ENCODE assay signal across 12 cellular contexts in the genomic region with DNA sequence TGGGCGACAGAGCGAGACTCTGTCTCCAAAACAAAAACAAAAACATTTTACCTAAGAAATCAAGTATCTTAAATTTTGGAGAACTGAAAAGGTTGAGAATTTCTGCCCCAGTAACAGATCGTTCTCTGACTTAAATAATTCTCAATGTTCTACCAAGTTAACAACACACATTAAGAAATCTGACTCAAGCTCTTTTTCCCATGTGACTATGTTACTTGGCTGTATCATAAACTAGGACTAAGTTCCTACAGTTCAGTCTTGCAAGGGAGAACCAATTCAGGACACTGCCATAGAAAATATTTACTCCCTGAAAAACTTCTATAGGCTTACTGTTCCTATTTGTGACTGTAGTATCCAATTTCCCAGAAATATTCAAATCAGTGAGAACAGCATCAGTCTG.
"Had no signal": no experiment of that assay in that cellular context is flagged by ENCODE, and none has a peak within 500 bp of the region (broad histone marks: within the 10 kb centered on the region; RNA-seq: fewer than 3 reads in every experiment).

No MANE protein-coding gene starts in this region.

- H3K4me3 ChIP-seq: sigmoid colon, upper lobe of right lung had no signal

- H3K27ac ChIP-seq: parathyroid adenoma, sigmoid colon, upper lobe of right lung had no signal

- H3K27me3 Mint-ChIP-seq: naive thymus-derived CD8-positive, alpha-beta T cell; stimulated activated memory B cell treated with anti-CD40 and anti-IgM and Interleukin-4, amounts not matched to agents 10 μg/mL and 1 μg/mL and 100 μg/mL, for 72 hours had no signal

- H3K9ac ChIP-seq: parathyroid adenoma had no signal

- H3K4me1 ChIP-seq: parathyroid adenoma, sigmoid colon, upper lobe of right lung had no signal

- H3K9me3 Mint-ChIP-seq: immature natural killer cell; naive thymus-derived CD8-positive, alpha-beta T cell; stimulated activated memory B cell treated with anti-CD40 and anti-IgM and Interleukin-4, amounts not matched to agents 10 μg/mL and 1 μg/mL and 100 μg/mL, for 72 hours had no signal

- DNase-seq: activated CD4-positive, alpha-beta T cell treated with anti-CD3 and anti-CD28 coated beads, Interleukin-2, amount 50 U/mL, for 4 hours; effector CD4-positive, alpha-beta T cell; immature natural killer cell; kidney glomerular epithelial cell; mesendoderm; naive thymus-derived CD8-positive, alpha-beta T cell; sigmoid colon; T-helper 1 cell; upper lobe of right lung had no signal

- ATAC-seq: esophagus mucosa; naive thymus-derived CD8-positive, alpha-beta T cell; stimulated activated memory B cell treated with anti-CD40 and anti-IgM and Interleukin-4, amounts not matched to agents 10 μg/mL and 1 μg/mL and 100 μg/mL, for 72 hours; upper lobe of right lung had no signal

- H3K9me3 ChIP-seq: sigmoid colon, upper lobe of right lung had no signal

- H3K27ac Mint-ChIP-seq: stimulated activated memory B cell treated with anti-CD40 and anti-IgM and Interleukin-4, amounts not matched to agents 10 μg/mL and 1 μg/mL and 100 μg/mL, for 72 hours had no signal

- H3K4me3 Mint-ChIP-seq: immature natural killer cell; stimulated activated memory B cell treated with anti-CD40 and anti-IgM and Interleukin-4, amounts not matched to agents 10 μg/mL and 1 μg/mL and 100 μg/mL, for 72 hours had no signal

- H3K27me3 ChIP-seq: sigmoid colon, upper lobe of right lung had no signal
